Comparison of ENCODE assay signal across 15 cellular contexts in genomic region chr13:110113284-110113764, GRCh38.
A peak's percentile ranks its signal among the peaks of the same experiment; 100 is the strongest.
DNase-seq lines count a peak whose midpoint lies in the region; ATAC-seq and TF ChIP-seq lines count a peak whose summit lies in the region.
"Had no signal": no experiment of that assay in that cellular context is flagged by ENCODE, and none has a peak within 500 bp of the region (broad histone marks: within the 10 kb centered on the region; RNA-seq: fewer than 3 reads in every experiment).

No MANE protein-coding gene starts in this region.

- WGBS in suprapubic skin: 78% methylated on average over 2 of the region's 2 CpGs

- ATAC-seq in GM21390 (IDR thresholded peaks at IDR 0.05; ENCODE audit: unreplicated experiment) (no peak), GM21723 (IDR thresholded peaks at IDR 0.05; ENCODE audit: unreplicated experiment) (no peak)
- ATAC-seq: Panc1, right cardiac atrium had no signal

- TF ChIP-seq CTCF in fibroblast of villous mesenchyme (IDR thresholded peaks at IDR 0.05; ENCODE audit: insufficient read depth, low read depth, low read length): no peak
- TF ChIP-seq CTCF in suprapubic skin (IDR thresholded peaks at IDR 0.05): no peak
- TF ChIP-seq CTCF in progenitor cell of endocrine pancreas (IDR thresholded peaks at IDR 0.05; ENCODE audit: unreplicated experiment): no peak

- H3K4me1 ChIP-seq in suprapubic skin: peaks cover 4% of the 10 kb centered on the region

- TF ChIP-seq EP300 in suprapubic skin (IDR thresholded peaks at IDR 0.05): no peak

- H3K27ac ChIP-seq in suprapubic skin: no peak overlapping the region
- H3K27ac ChIP-seq: C4-2B had no signal

- no peaks in the 10 kb centered on the region for H3K9me3 Mint-ChIP-seq in progenitor cell of endocrine pancreas (ENCODE audit: low read depth)

- DNase-seq in AG08396 (ENCODE audit: low spot score) (peak; percentile 76), HPDE6-E6E7 (ENCODE audit: extremely low spot score) (peak; percentile 64), SKM-1 (lab: John Stamatoyannopoulos, UW; ENCODE audit: unreplicated experiment) (peak; percentile 83), fibroblast of villous mesenchyme (ENCODE audit: low read depth) (peak; percentile 43), suprapubic skin (ENCODE audit: low spot score in 2 of 2) (no peak), progenitor cell of endocrine pancreas (ENCODE audit: low spot score, unreplicated experiment) (no peak)
- DNase-seq: activated CD4-positive, alpha-beta T cell treated with anti-CD3 and anti-CD28 coated beads for 4 hours; activated naive CD4-positive, alpha-beta T cell treated with Interleukin-2 at 50 U/mL for 16 hours; cortex of kidney; NCI-H2081; right cardiac atrium had no signal

- H3K4me3 ChIP-seq in fibroblast of villous mesenchyme (ENCODE audit: low read depth, low read length) (no peak overlapping the region), suprapubic skin (no peak overlapping the region)

- no peak overlapping the region for H3K4me3 Mint-ChIP-seq in progenitor cell of endocrine pancreas (ENCODE audit: low read depth)

- peaks cover 35% of the 10 kb centered on the region for H3K27me3 Mint-ChIP-seq in progenitor cell of endocrine pancreas

- H3K36me3 Mint-ChIP-seq in progenitor cell of endocrine pancreas (ENCODE audit: insufficient read depth): no peaks in the 10 kb centered on the region

- H3K36me3 ChIP-seq in suprapubic skin: no peaks in the 10 kb centered on the region

- no peak for TF ChIP-seq POLR2A in suprapubic skin (IDR thresholded peaks at IDR 0.05)

- H3K27ac Mint-ChIP-seq in progenitor cell of endocrine pancreas: no peak overlapping the region

- peaks cover 13% of the 10 kb centered on the region for H3K27me3 ChIP-seq in suprapubic skin

- no peaks in the 10 kb centered on the region for H3K9me3 ChIP-seq in suprapubic skin

- peaks cover 5% of the 10 kb centered on the region for H3K4me1 Mint-ChIP-seq in progenitor cell of endocrine pancreas (ENCODE audit: low read depth)

Comparison
In these comparisons a context has a peak if more than half of its experiments do, and no peak if none do; other contexts are left out.
1. DNase-seq: peak in AG08396 (single experiment), HPDE6-E6E7 (single experiment), SKM-1 (single experiment) and fibroblast of villous mesenchyme (single experiment); none in suprapubic skin (0 of 2) and progenitor cell of endocrine pancreas (single experiment).